In genomic region chr20:52179331-52180166, GRCh38 we compare ENCODE assay signal across 10 cellular contexts. TPM values are rescaled to one million over a fixed set of nuclear protein-coding genes. Genes with fewer than 3 reads are reported as not detected.
A peak's percentile ranks its signal among the peaks of the same experiment; 100 is the strongest.
DNase-seq lines count a peak whose midpoint lies in the region; ATAC-seq, FAIRE-seq and TF ChIP-seq lines count a peak whose summit lies in the region.
"Had no signal": no experiment of that assay in that cellular context is flagged by ENCODE, and none has a peak within 500 bp of the region (broad histone marks: within the 10 kb centered on the region; RNA-seq: fewer than 3 reads in every experiment).

No MANE protein-coding gene starts in this region.

- H3K36me3 ChIP-seq in MM.1S (replicated peaks; ENCODE audit: insufficient read depth, low read length) (peaks cover 3% of the 10 kb centered on the region), upper lobe of right lung (peaks cover 18% of the 10 kb centered on the region)

- H3K4me3 ChIP-seq in MM.1S (ENCODE audit: low read length), result peak overlapping the region; percentile 12; the same call in 1 of the 2 replicates
- H3K4me3 ChIP-seq in upper lobe of right lung, result no peak overlapping the region

- peak overlapping the region; percentile 32; the same call in 1 of the 2 replicates for H3K9ac ChIP-seq in MM.1S (ENCODE audit: low read length)

- H2AFZ ChIP-seq in MM.1S (ENCODE audit: low read length), result no peak overlapping the region

- no peaks in the 10 kb centered on the region for H4K20me1 ChIP-seq in MM.1S (ENCODE audit: insufficient read depth, low read length)

- H3K27me3 ChIP-seq in MM.1S (replicated peaks; ENCODE audit: insufficient read depth, low read length) (no peaks in the 10 kb centered on the region), upper lobe of right lung (no peaks in the 10 kb centered on the region)

- TF ChIP-seq CTCF in MM.1S (IDR thresholded peaks at IDR 0.05; ENCODE audit: low read length) (no peak), upper lobe of right lung (IDR thresholded peaks at IDR 0.05) (no peak)

- intact Hi-C loops in upper lobe of right lung (cut with DNase I), result no loop called here

- DNase-seq in GM03348 (ENCODE audit: low spot score), result peak; percentile 31
- DNase-seq in MM.1S, result peak; percentile 83
- no peak for DNase-seq in DMS153 (lab: John Stamatoyannopoulos, UW)
- no peak for DNase-seq in upper lobe of right lung
- no peak for DNase-seq in urothelium cell line (ENCODE audit: low spot score)
- no peak for DNase-seq in NCI-H1048 (lab: John Stamatoyannopoulos, UW)
- DNase-seq: left cardiac atrium, PC-3 had no signal

- FAIRE-seq in urothelium cell line (lab: Jason Lieb, UNC), result no peak

- ATAC-seq in GM19025 (IDR thresholded peaks at IDR 0.05; ENCODE audit: low read depth, unreplicated experiment) (peak; percentile 84), HG02763 (IDR thresholded peaks at IDR 0.05; ENCODE audit: unreplicated experiment) (peak; percentile 88), upper lobe of right lung (no peak)
- ATAC-seq: left cardiac atrium, PC-3 had no signal

- H3F3A ChIP-seq in MM.1S (ENCODE audit: insufficient read depth, low read length), result peaks cover 29% of the 10 kb centered on the region

- peaks cover 56% of the 10 kb centered on the region for H3K79me2 ChIP-seq in MM.1S (ENCODE audit: low read length)

- peaks cover 39% of the 10 kb centered on the region for H3K4me1 ChIP-seq in MM.1S (ENCODE audit: low read length)
- no peaks in the 10 kb centered on the region for H3K4me1 ChIP-seq in upper lobe of right lung

- H3K4me2 ChIP-seq in MM.1S (ENCODE audit: low read depth, low read length), result peak overlapping the region; percentile 46

- peak overlapping the region; percentile 90 for H3K27ac ChIP-seq in MM.1S (ENCODE audit: low read length)
- H3K27ac ChIP-seq in upper lobe of right lung, result no peak overlapping the region

- H3K9me3 ChIP-seq in MM.1S (replicated peaks; ENCODE audit: insufficient read depth, low read length), result no peaks in the 10 kb centered on the region
- no peaks in the 10 kb centered on the region for H3K9me3 ChIP-seq in upper lobe of right lung

- no peaks in the 10 kb centered on the region for H3K9me2 ChIP-seq in MM.1S (replicated peaks; ENCODE audit: insufficient read depth, low read length)

RNA-seq across cellular contexts. Expression of gene ZFP64, which starts 12.0 kb away (rescaled TPM):
- total RNA-seq in upper lobe of right lung, result 10.4 TPM

Comparison
In these comparisons a context has a peak if more than half of its experiments do, and no peak if none do; other contexts are left out.
1. DNase-seq: peak in GM03348 (single experiment) and MM.1S (single experiment); none in DMS153 (single experiment), upper lobe of right lung (single experiment), urothelium cell line (single experiment) and NCI-H1048 (single experiment).